15 cellular contexts compared by ENCODE assay signal in genomic region chr1:6365047-6365446, GRCh38. TPM values are rescaled to one million over a fixed set of nuclear protein-coding genes. Genes with fewer than 3 reads are reported as not detected.
DNase-seq lines count a peak whose midpoint lies in the region; ATAC-seq and TF ChIP-seq lines count a peak whose summit lies in the region.
"Had no signal": no experiment of that assay in that cellular context is flagged by ENCODE, and none has a peak within 500 bp of the region (broad histone marks: within the 10 kb centered on the region; RNA-seq: fewer than 3 reads in every experiment).

No MANE protein-coding gene starts in this region.

- peak overlapping the region; percentile 81 for H3K27ac Mint-ChIP-seq in MCF 10A (ENCODE audit: low read depth, unreplicated experiment)
- peak overlapping the region; percentile 41 for H3K27ac Mint-ChIP-seq in activated T-cell treated with anti-CD3 and anti-CD28 coated beads, Interleukin-2, amount 50 U/mL, for 24 hours
- H3K27ac Mint-ChIP-seq in stimulated activated naive CD8-positive, alpha-beta T cell treated with anti-CD3 and anti-CD28 coated beads, Interleukin-15, amount 100 ng/mL, for 72 hours = peak overlapping the region; percentile 62 to 93
- H3K27ac Mint-ChIP-seq: memory B cell, progenitor cell of endocrine pancreas had no signal

- H3K4me3 Mint-ChIP-seq in MCF 10A (ENCODE audit: unreplicated experiment) = no peak overlapping the region
- H3K4me3 Mint-ChIP-seq in activated T-cell treated with anti-CD3 and anti-CD28 coated beads, Interleukin-2, amount 50 U/mL, for 24 hours = peak overlapping the region; percentile 3
- H3K4me3 Mint-ChIP-seq in stimulated activated naive CD8-positive, alpha-beta T cell treated with anti-CD3 and anti-CD28 coated beads, Interleukin-15, amount 100 ng/mL, for 72 hours = peak overlapping the region; percentile 7 to 45
- H3K4me3 Mint-ChIP-seq: memory B cell had no signal

- H3K27ac ChIP-seq in mammary epithelial cell (ENCODE audit: insufficient read depth, low read depth, low read length) (no peak overlapping the region), esophagus squamous epithelium (peak overlapping the region; percentile 34 to 89 (median 64)), coronary artery (no peak overlapping the region)
- H3K27ac ChIP-seq: tibial nerve had no signal

- CTCF ChIA-PET in MCF 10A (lab: Yijun Ruan, JAX) (interaction anchor here (0.6 to 9.6 kb wide), 4 partner anchors 20 to 39 kb away, joined by 4 to 188 read pairs (median 52); no protein-coding TSS in a partner anchor), mammary epithelial cell (lab: Charles Lee; ENCODE audit: low non-redundant PET) (no interaction called here)

- H2AFZ ChIP-seq in mammary epithelial cell (ENCODE audit: low read depth, low read length) = no peak overlapping the region

- POLR2A ChIA-PET in MCF 10A (lab: Yijun Ruan, JAX) = interaction anchor here (6.3 kb wide), 1 partner anchor 28 kb away, joined by 38 read pairs; the partner anchor contains the start of gene ACOT7

- dilution Hi-C loops in mammary epithelial cell (cut with HindIII; ENCODE audit: low sequenced_read_pairs) = loop anchor here (5.0 kb wide), 1 partner anchor 47 kb away; no protein-coding TSS in a partner anchor

- no peaks in the 10 kb centered on the region for H3K36me3 ChIP-seq in mammary epithelial cell (ENCODE audit: insufficient read depth, low read length)
- H3K36me3 ChIP-seq in esophagus squamous epithelium = no peaks in the 10 kb centered on the region

- TF ChIP-seq POLR2A in esophagus squamous epithelium (IDR thresholded peaks at IDR 0.05) = no peak

- H3K9me3 ChIP-seq in mammary epithelial cell (replicated peaks; ENCODE audit: insufficient read depth, low read length) (no peaks in the 10 kb centered on the region), esophagus squamous epithelium (no peaks in the 10 kb centered on the region)
- H3K9me3 ChIP-seq: tibial nerve had no signal

- H3K79me2 ChIP-seq in mammary epithelial cell (ENCODE audit: insufficient read depth, low read length) = peaks cover 79% of the 10 kb centered on the region

- in situ Hi-C loops in mammary epithelial cell (cut with MboI; ENCODE audit: low sequenced_read_pairs in 2 of 2) = no loop called here

- H3K27me3 ChIP-seq in mammary epithelial cell (ENCODE audit: insufficient read depth, low read length) = no peaks in the 10 kb centered on the region
- H3K27me3 ChIP-seq in esophagus squamous epithelium = no peaks in the 10 kb centered on the region
- H3K27me3 ChIP-seq: tibial nerve had no signal

- peak; percentile 96 for ATAC-seq in stimulated activated naive CD8-positive, alpha-beta T cell treated with anti-CD3 and anti-CD28 coated beads, Interleukin-15, amount 100 ng/mL, for 72 hours
- no peak for ATAC-seq in HG02884 (IDR thresholded peaks at IDR 0.05; ENCODE audit: unreplicated experiment)
- ATAC-seq: HCT116 had no signal

- no TSS peak for BruUV-seq in MCF 10A (replicated peaks; lab: Mats Ljungman, UMichigan)
- BruUV-seq in mammary epithelial cell (replicated peaks; lab: Mats Ljungman, UMichigan) = no TSS peak

- no peaks in the 10 kb centered on the region for H3K36me3 Mint-ChIP-seq in MCF 10A (ENCODE audit: insufficient read depth, unreplicated experiment)
- peaks cover 13% of the 10 kb centered on the region for H3K36me3 Mint-ChIP-seq in activated T-cell treated with anti-CD3 and anti-CD28 coated beads, Interleukin-2, amount 50 U/mL, for 24 hours (ENCODE audit: low read depth)

- no peaks in the 10 kb centered on the region for H3K27me3 Mint-ChIP-seq in MCF 10A (ENCODE audit: insufficient read depth, unreplicated experiment)
- H3K27me3 Mint-ChIP-seq in activated T-cell treated with anti-CD3 and anti-CD28 coated beads, Interleukin-2, amount 50 U/mL, for 24 hours = no peaks in the 10 kb centered on the region
- H3K27me3 Mint-ChIP-seq in stimulated activated naive CD8-positive, alpha-beta T cell treated with anti-CD3 and anti-CD28 coated beads, Interleukin-15, amount 100 ng/mL, for 72 hours = no peaks in the 10 kb centered on the region
- H3K27me3 Mint-ChIP-seq: memory B cell, progenitor cell of endocrine pancreas had no signal

- no peaks in the 10 kb centered on the region for H3K9me3 Mint-ChIP-seq in MCF 10A (ENCODE audit: unreplicated experiment)
- no peaks in the 10 kb centered on the region for H3K9me3 Mint-ChIP-seq in activated T-cell treated with anti-CD3 and anti-CD28 coated beads, Interleukin-2, amount 50 U/mL, for 24 hours
- H3K9me3 Mint-ChIP-seq in stimulated activated naive CD8-positive, alpha-beta T cell treated with anti-CD3 and anti-CD28 coated beads, Interleukin-15, amount 100 ng/mL, for 72 hours = peaks cover 0 to 11% of the 10 kb centered on the region in 2 donors
- H3K9me3 Mint-ChIP-seq: memory B cell had no signal

- 64% methylated on average over 5 of the region's 5 CpGs for WGBS in mammary epithelial cell (ENCODE audit: low coverage, missing lambda C conversion rate)
- 29 to 36% methylated on average over 5 of the region's 5 CpGs for WGBS in esophagus squamous epithelium, 2 donors

- H3K9ac ChIP-seq in mammary epithelial cell (ENCODE audit: insufficient read depth, low read length) = no peak overlapping the region

- TF ChIP-seq CTCF in MCF 10A (IDR thresholded peaks at IDR 0.05; ENCODE audit: unreplicated experiment) (no peak), mammary epithelial cell (conservative IDR thresholded peaks at IDR 0.05 in 1 of 2, IDR thresholded peaks at IDR 0.05 in 1 of 2; ENCODE audit: extremely low read depth in 1 of 2, insufficient read depth in 1 of 2, low read depth in 1 of 2, low read length in 2 of 2) (no peak), esophagus squamous epithelium (IDR thresholded peaks at IDR 0.05) (no peak), GM10266 (IDR thresholded peaks at IDR 0.05; ENCODE audit: control insufficient read depth, insufficient read depth, low read depth, missing control alignments) (no peak), coronary artery (IDR thresholded peaks at IDR 0.05) (no peak)

- intact Hi-C loops in MCF 10A (cut with micrococcal nuclease) (no loop called here), mammary epithelial cell (cut with micrococcal nuclease) (no loop called here), esophagus squamous epithelium (cut with DNase I) (no loop called here)

- DNase-seq in MCF 10A (ENCODE audit: unreplicated experiment) = no peak
- no peak for DNase-seq in mammary epithelial cell
- peak; percentile 50 for DNase-seq in activated T-cell treated with anti-CD3 and anti-CD28 coated beads, Interleukin-2, amount 50 U/mL, for 24 hours
- no peak for DNase-seq in esophagus squamous epithelium (lab: John Stamatoyannopoulos, UW)
- DNase-seq in stimulated activated naive CD8-positive, alpha-beta T cell treated with anti-CD3 and anti-CD28 coated beads, Interleukin-15, amount 100 ng/mL, for 72 hours = peak; percentile 49 to 54
- no peak for DNase-seq in GM10266 (ENCODE audit: extremely low spot score)
- DNase-seq in coronary artery (ENCODE audit: low spot score) = no peak
- DNase-seq: DMS53, KBM-7, NCI-H1930 had no signal

- no peaks in the 10 kb centered on the region for H4K20me1 ChIP-seq in mammary epithelial cell (ENCODE audit: insufficient read depth, low read length)

- no peak overlapping the region for H3K4me2 ChIP-seq in mammary epithelial cell (ENCODE audit: insufficient read depth, low read depth, low read length)

- H3K4me1 Mint-ChIP-seq in MCF 10A (ENCODE audit: insufficient read depth, unreplicated experiment) = peaks cover 17% of the 10 kb centered on the region
- H3K4me1 Mint-ChIP-seq in activated T-cell treated with anti-CD3 and anti-CD28 coated beads, Interleukin-2, amount 50 U/mL, for 24 hours (ENCODE audit: low read depth) = peaks cover 50% of the 10 kb centered on the region
- H3K4me1 Mint-ChIP-seq in stimulated activated naive CD8-positive, alpha-beta T cell treated with anti-CD3 and anti-CD28 coated beads, Interleukin-15, amount 100 ng/mL, for 72 hours = peaks cover 73% of the 10 kb centered on the region

- no peak overlapping the region for H3K4me3 ChIP-seq in mammary epithelial cell (replicated peaks in 1 of 3; ENCODE audit: insufficient read depth in 1 of 3, low read depth in 2 of 3, low read length in 3 of 3)
- H3K4me3 ChIP-seq in esophagus squamous epithelium = no peak overlapping the region
- H3K4me3 ChIP-seq in coronary artery = no peak overlapping the region
- H3K4me3 ChIP-seq: tibial nerve had no signal

- H3K4me1 ChIP-seq in mammary epithelial cell (ENCODE audit: insufficient read depth, low read length) = peaks cover 50% of the 10 kb centered on the region
- H3K4me1 ChIP-seq in esophagus squamous epithelium = peaks cover 20 to 86% (median 42%) of the 10 kb centered on the region in 3 donors

RNA-seq across cellular contexts. Expression of gene ACOT7, which starts 28.5 kb away (rescaled TPM):
- total RNA-seq in MCF 10A (2022) (110 and 117 TPM in 2 replicates), mammary epithelial cell (100 to 1,000 TPM in 1 of 2 donors, 10 to 100 TPM in 1; 67.2 to 193 TPM), esophagus squamous epithelium (10 to 100 TPM; 23.5 to 50.7 (median 39.0) TPM)
- polyA plus RNA-seq in mammary epithelial cell = 365 TPM
- polyA minus RNA-seq in mammary epithelial cell = 208 TPM

RNA-seq across cellular contexts. Expression of gene HES2, which starts 54.7 kb away (rescaled TPM):
- total RNA-seq in MCF 10A (2022) = 5.0 and 7.6 TPM in 2 replicates
- 10 to 100 TPM; 54.3 to 70.8 TPM for total RNA-seq in mammary epithelial cell
- polyA plus RNA-seq in mammary epithelial cell = 29.0 TPM
- 21.4 TPM for polyA minus RNA-seq in mammary epithelial cell
- 10 to 100 TPM; 40.5 to 51.9 (median 50.2) TPM for total RNA-seq in esophagus squamous epithelium
- total RNA-seq: tibial nerve had no signal

RNA-seq across cellular contexts. Expression of gene ESPN, which starts 59.5 kb away (rescaled TPM):
- 0.68 TPM in 1 of 2 replicates, not detected in the other for total RNA-seq in MCF 10A (2022)
- 1 to 10 TPM; 2.4 to 2.5 TPM for total RNA-seq in mammary epithelial cell
- 0.27 TPM for polyA plus RNA-seq in mammary epithelial cell
- polyA minus RNA-seq in mammary epithelial cell = not detected
- 10 to 100 TPM; 14.5 to 22.2 (median 18.6) TPM for total RNA-seq in esophagus squamous epithelium

Comparison
In these comparisons a context has a peak if more than half of its experiments do, and no peak if none do; other contexts are left out.
1. DNase-seq: peak in activated T-cell treated with anti-CD3 and anti-CD28 coated beads, Interleukin-2, amount 50 U/mL, for 24 hours (single experiment) and stimulated activated naive CD8-positive, alpha-beta T cell treated with anti-CD3 and anti-CD28 coated beads, Interleukin-15, amount 100 ng/mL, for 72 hours (2 of 2); none in MCF 10A (single experiment), mammary epithelial cell (single experiment), esophagus squamous epithelium (single experiment), GM10266 (single experiment) and coronary artery (single experiment).
2. H3K27ac ChIP-seq: peak in esophagus squamous epithelium (4 of 4); none in mammary epithelial cell (single experiment) and coronary artery (0 of 2).
3. Peak in every context shown above with its lines, with median percentiles within 50 percentile points of each other: H3K27ac Mint-ChIP-seq.